8 cellular contexts compared by ENCODE assay signal in genomic region chr10:102230264-102230860, GRCh38. TPM values are rescaled to one million over a fixed set of nuclear protein-coding genes. Genes with fewer than 3 reads are reported as not detected.
DNase-seq lines count a peak whose midpoint lies in the region; ATAC-seq, FAIRE-seq and TF ChIP-seq lines count a peak whose summit lies in the region.

No MANE protein-coding gene starts in this region.

- FAIRE-seq in keratinocyte (lab: Jason Lieb, UNC) = no peak

- H3K4me3 Mint-ChIP-seq in brain = peak overlapping the region; percentile 82 to 88 (median 84)

- no peaks in the 10 kb centered on the region for H3K9me1 ChIP-seq in keratinocyte (ENCODE audit: control insufficient read depth, extremely low read depth, insufficient read depth, low read length)

- no peaks in the 10 kb centered on the region for H3K36me3 ChIP-seq in keratinocyte (ENCODE audit: control insufficient read depth in 2 of 2, extremely low read depth in 1 of 2, insufficient read depth in 2 of 2, low read length in 2 of 2)

- ATAC-seq in GM21360 (IDR thresholded peaks at IDR 0.05; ENCODE audit: unreplicated experiment) = no peak

- H3K27me3 ChIP-seq in keratinocyte (ENCODE audit: control insufficient read depth, extremely low read depth, insufficient read depth, low read length) = peaks cover 38% of the 10 kb centered on the region

- peak; percentile 30 for DNase-seq in AG08395 (ENCODE audit: low spot score)
- DNase-seq in HFF-Myc (ENCODE audit: extremely low read depth, low read depth) = peak; percentile 12
- peak; percentile 67 for DNase-seq in RWPE1 (ENCODE audit: low spot score)
- DNase-seq in keratinocyte (ENCODE audit: low read depth, low spot score) = no peak
- DNase-seq in stimulated activated CD4-positive, alpha-beta T cell treated with anti-CD3 and anti-CD28 coated beads, Interleukin-4, amount 100 ng/mL, for 1 hour = peak; percentile 46
- DNase-seq in AML-193 (lab: John Stamatoyannopoulos, UW) = no peak

- POLR2A ChIA-PET in RWPE1 (lab: Yijun Ruan, JAX; ENCODE audit: low non-redundant PET) = interaction anchor here (1.1 kb wide), 1 partner anchor 190 kb away, joined by 3 read pairs; the partner anchor contains the start of gene FBXL15

- H3K36me3 Mint-ChIP-seq in brain = no peaks in the 10 kb centered on the region

- peaks cover 0 to 13% (median 0%) of the 10 kb centered on the region in 5 experiments for H3K9me3 Mint-ChIP-seq in brain

- H3K79me2 ChIP-seq in keratinocyte (ENCODE audit: control insufficient read depth, insufficient read depth, low read length) = no peaks in the 10 kb centered on the region

- no peak overlapping the region for H3K27ac Mint-ChIP-seq in brain

- peak overlapping the region; percentile 84 for H2AFZ ChIP-seq in keratinocyte (ENCODE audit: control insufficient read depth, low read length)

- CTCF ChIA-PET in RWPE1 (lab: Yijun Ruan, JAX) = interaction anchor here (0.5 to 14.3 kb wide), 43 partner anchors 9 to 547 kb away, joined by 3 to 370 read pairs (median 4); partner anchors contain the start of genes FBXL15, GBF1, NFKB2 and PITX3

- H3K27me3 Mint-ChIP-seq in brain = peaks cover 93% of the 10 kb centered on the region

- dilution Hi-C loops in keratinocyte (cut with MboI; ENCODE audit: extremely low pct_ligation_motif_present, low sequenced_read_pairs) = no loop called here

- H3K27ac ChIP-seq in RWPE1 = peak overlapping the region; percentile 38; the same call in 1 of the 2 replicates
- no peak overlapping the region for H3K27ac ChIP-seq in keratinocyte (ENCODE audit: control insufficient read depth, insufficient read depth, low read length)

- H3K9ac ChIP-seq in keratinocyte (ENCODE audit: control insufficient read depth, extremely low read depth, insufficient read depth, low read length) = peak overlapping the region; percentile 33

- no peaks in the 10 kb centered on the region for H4K20me1 ChIP-seq in keratinocyte (ENCODE audit: control insufficient read depth, extremely low read depth, insufficient read depth, low read length)

- TF ChIP-seq CTCF in HFF-Myc (IDR thresholded peaks at IDR 0.05; ENCODE audit: low read depth, low read length, missing control alignments) (no peak), RWPE1 (conservative IDR thresholded peaks at IDR 0.05; ENCODE audit: low read depth) (no peak), brain (conservative IDR thresholded peaks at IDR 0.05) (no peak), keratinocyte (optimal IDR thresholded peaks at IDR 0.05 in 1 of 3, IDR thresholded peaks at IDR 0.05 in 1 of 3, conservative IDR thresholded peaks at IDR 0.05 in 1 of 3; ENCODE audit: extremely low read depth in 1 of 3, insufficient read depth in 2 of 3, low read length in 3 of 3) (no peak)

- H3K9me3 ChIP-seq in keratinocyte (ENCODE audit: control insufficient read depth, low read depth, low read length) = no peaks in the 10 kb centered on the region

- peaks cover 37% of the 10 kb centered on the region for H3K4me1 Mint-ChIP-seq in brain

- H3K4me3 ChIP-seq in HFF-Myc (replicated peaks; ENCODE audit: low read depth, low read length) (peak overlapping the region; percentile 23), keratinocyte (ENCODE audit: control insufficient read depth in 2 of 3, extremely low read depth in 1 of 3, insufficient read depth in 2 of 3, low read depth in 1 of 3, low read length in 3 of 3) (peak overlapping the region; percentile 19 to 68 (median 51))

- peaks cover 26% of the 10 kb centered on the region for H3K4me1 ChIP-seq in keratinocyte (ENCODE audit: control insufficient read depth, extremely low read depth, insufficient read depth, low read length)

- H3K4me2 ChIP-seq in keratinocyte (ENCODE audit: control insufficient read depth, extremely low read depth, insufficient read depth, low read depth, low read length) = peak overlapping the region; percentile 90

RNA-seq across cellular contexts. Expression of gene ELOVL3, which starts 4.3 kb away (rescaled TPM):
- polyA plus RNA-seq in brain (ENCODE audit: insufficient read depth, low read depth, low replicate concordance) (0.80 TPM), keratinocyte (0.10 to 0.42 TPM (median 0.26 TPM) in 3 replicates)
- polyA plus RNA-seq in keratinocyte (2011; ENCODE audit: low read depth) = 0.77 TPM
- 0.06 and 0.25 TPM in 2 replicates for polyA plus RNA-seq in keratinocyte (2011; cell fraction: cytosol; rRNA removed)
- 0.16 TPM in 1 of 2 replicates, not detected in the other for polyA plus RNA-seq in keratinocyte (2011; cell fraction: nucleus; rRNA removed)
- polyA plus RNA-seq in keratinocyte (2012; ENCODE audit: low replicate concordance) = 0.08 and 1.5 TPM in 2 replicates
- polyA minus RNA-seq in keratinocyte = 0.46 TPM in 1 of 3 replicates, not detected in the others
- polyA minus RNA-seq in keratinocyte (2011; cell fraction: cytosol; rRNA and poly(A)+ RNA removed) = not detected
- not detected in 2 replicates for polyA minus RNA-seq in keratinocyte (2011; cell fraction: nucleus; rRNA and poly(A)+ RNA removed)

RNA-seq across cellular contexts. Expression of gene PITX3, which starts 10.9 kb away (rescaled TPM):
- polyA plus RNA-seq in brain (ENCODE audit: insufficient read depth, low read depth, low replicate concordance) = not detected
- polyA plus RNA-seq in keratinocyte = not detected in 3 replicates
- not detected for polyA plus RNA-seq in keratinocyte (2011; ENCODE audit: low read depth)
- polyA plus RNA-seq in keratinocyte (2011; cell fraction: cytosol; rRNA removed) = not detected in 2 replicates
- polyA plus RNA-seq in keratinocyte (2011; cell fraction: nucleus; rRNA removed) = not detected in 2 replicates
- not detected in 2 replicates for polyA plus RNA-seq in keratinocyte (2012; ENCODE audit: low replicate concordance)
- not detected in 3 replicates for polyA minus RNA-seq in keratinocyte
- polyA minus RNA-seq in keratinocyte (2011; cell fraction: cytosol; rRNA and poly(A)+ RNA removed) = not detected
- not detected in 2 replicates for polyA minus RNA-seq in keratinocyte (2011; cell fraction: nucleus; rRNA and poly(A)+ RNA removed)

RNA-seq across cellular contexts. Expression of gene GBF1, which starts 15.0 kb away (rescaled TPM):
- polyA plus RNA-seq in brain (ENCODE audit: insufficient read depth, low read depth, low replicate concordance) (37.1 TPM), keratinocyte (14.7 to 27.0 TPM (median 17.4 TPM) in 3 replicates)
- 9.5 TPM for polyA plus RNA-seq in keratinocyte (2011; ENCODE audit: low read depth)
- polyA plus RNA-seq in keratinocyte (2011; cell fraction: cytosol; rRNA removed) = 17.5 and 18.3 TPM in 2 replicates
- polyA plus RNA-seq in keratinocyte (2011; cell fraction: nucleus; rRNA removed) = 51.6 and 59.4 TPM in 2 replicates
- polyA plus RNA-seq in keratinocyte (2012; ENCODE audit: low replicate concordance) = 18.5 and 35.6 TPM in 2 replicates
- 46.2 to 106 TPM (median 67.6 TPM) in 3 replicates for polyA minus RNA-seq in keratinocyte
- polyA minus RNA-seq in keratinocyte (2011; cell fraction: cytosol; rRNA and poly(A)+ RNA removed) = 27.8 TPM
- 62.0 and 97.2 TPM in 2 replicates for polyA minus RNA-seq in keratinocyte (2011; cell fraction: nucleus; rRNA and poly(A)+ RNA removed)

Comparison
In these comparisons a context has a peak if more than half of its experiments do, and no peak if none do; other contexts are left out.
1. DNase-seq: peak in AG08395 (single experiment), HFF-Myc (single experiment), RWPE1 (single experiment) and stimulated activated CD4-positive, alpha-beta T cell treated with anti-CD3 and anti-CD28 coated beads, Interleukin-4, amount 100 ng/mL, for 1 hour (single experiment); none in keratinocyte (single experiment) and AML-193 (0 of 2).